In genomic region chr16:3434373-3434772, GRCh38 we compare ENCODE assay signal across 28 cellular contexts.
"Had no signal": no experiment of that assay in that cellular context is flagged by ENCODE, and none has a peak within 500 bp of the region (broad histone marks: within the 10 kb centered on the region; RNA-seq: fewer than 3 reads in every experiment).

No MANE protein-coding gene starts in this region.

- H3K27ac ChIP-seq: brain microvascular endothelial cell, cardiac muscle cell, SJCRH30 had no signal

- H3K4me1 ChIP-seq: SJCRH30 had no signal

- H3K4me3 Mint-ChIP-seq: activated CD4-positive, alpha-beta memory T cell treated with anti-CD3 and anti-CD28 coated beads, Interleukin-2, amount 10 ng/mL, durations not matched to agents 7 days and 5 days; activated CD4-positive, alpha-beta T cell treated with anti-CD3 and anti-CD28 coated beads, Interleukin-2, amount 10 ng/mL, durations not matched to agents 24 days and 14 days; activated naive CD4-positive, alpha-beta T cell treated with anti-CD3 and anti-CD28 coated beads, Interleukin-2, amount 50 U/mL, for 24 hours; activated T-helper 1 cell treated with anti-CD3 and anti-CD28 coated beads, Interleukin-12 subunit alpha, Interleukin-12 subunit beta, Interleukin-2, Interleukin-4 antibody, amounts not matched to agents 30 ng/mL and 10 ng/mL and 1 ng/mL, durations not matched to agents 14 hours and 24 hours and 36 hours; T-helper 1 cell treated with Interleukin-12 subunit alpha and Interleukin-12 subunit beta and Interleukin-4 antibody, amounts not matched to agents 30 μg/mL and 1 μg/mL, for 36 hours had no signal

- H3K27me3 Mint-ChIP-seq: activated CD4-positive, alpha-beta T cell treated with anti-CD3 and anti-CD28 coated beads, Interleukin-2, amount 10 ng/mL, durations not matched to agents 24 days and 14 days had no signal

- H3K9me3 ChIP-seq: SJCRH30 had no signal

- H3K27me3 ChIP-seq: brain microvascular endothelial cell, cardiac muscle cell, SJCRH30 had no signal

- DNase-seq: activated CD4-positive, alpha-beta memory T cell treated with anti-CD3 and anti-CD28 coated beads, Interleukin-2, amount 10 ng/mL, durations not matched to agents 7 days and 5 days; activated CD4-positive, alpha-beta T cell treated with anti-CD3 and anti-CD28 coated beads, Interleukin-2, amount 10 ng/mL, durations not matched to agents 24 days and 14 days; activated effector memory CD4-positive, alpha-beta T cell treated with Interleukin-2 at 50 U/mL for 16 hours; activated naive CD4-positive, alpha-beta T cell; brain microvascular endothelial cell; cerebellar nuclear complex; Kasumi-1; NCI-H1048; NCI-H1694; NCI-H2029 treated with DMSO at 0.1 percent for 48 hours; NCI-H345; NCI-H510A; NCI-H526 treated with DMSO at 0.1 percent for 48 hours; NCI-H82; NK-92 treated with Interleukin-12 subunit alpha and Interleukin-12 subunit beta, amount 100 ng/mL, for 24 hours; OCI-M1; RPMI8226; SJCRH30; SW 1271 had no signal

- H3K4me3 ChIP-seq: cardiac muscle cell, K562, SJCRH30 had no signal

- ATAC-seq: activated CD4-positive, CD25-positive, alpha-beta regulatory T cell treated with anti-CD3 and anti-CD28 coated beads, Interleukin-2, amount 50 U/mL, for 24 hours; K562; Panc1; Right ventricle myocardium inferior; SK-N-SH treated with all-trans-retinoic acid at 6 μM for 48 hours had no signal

- H3K36me3 ChIP-seq: SJCRH30 had no signal

- H3K27ac Mint-ChIP-seq: activated CD4-positive, alpha-beta memory T cell treated with anti-CD3 and anti-CD28 coated beads, Interleukin-2, amount 10 ng/mL, durations not matched to agents 7 days and 5 days; activated naive CD4-positive, alpha-beta T cell treated with anti-CD3 and anti-CD28 coated beads, Interleukin-2, amount 50 U/mL, for 24 hours; activated T-helper 1 cell treated with anti-CD3 and anti-CD28 coated beads, Interleukin-12 subunit alpha, Interleukin-12 subunit beta, Interleukin-2, Interleukin-4 antibody, amounts not matched to agents 30 ng/mL and 10 ng/mL and 1 ng/mL, durations not matched to agents 14 hours and 24 hours and 36 hours; T-helper 1 cell treated with Interleukin-12 subunit alpha and Interleukin-12 subunit beta and Interleukin-4 antibody, amounts not matched to agents 30 μg/mL and 1 μg/mL, for 36 hours had no signal
